24 cellular contexts compared by ENCODE assay signal in the genomic region with DNA sequence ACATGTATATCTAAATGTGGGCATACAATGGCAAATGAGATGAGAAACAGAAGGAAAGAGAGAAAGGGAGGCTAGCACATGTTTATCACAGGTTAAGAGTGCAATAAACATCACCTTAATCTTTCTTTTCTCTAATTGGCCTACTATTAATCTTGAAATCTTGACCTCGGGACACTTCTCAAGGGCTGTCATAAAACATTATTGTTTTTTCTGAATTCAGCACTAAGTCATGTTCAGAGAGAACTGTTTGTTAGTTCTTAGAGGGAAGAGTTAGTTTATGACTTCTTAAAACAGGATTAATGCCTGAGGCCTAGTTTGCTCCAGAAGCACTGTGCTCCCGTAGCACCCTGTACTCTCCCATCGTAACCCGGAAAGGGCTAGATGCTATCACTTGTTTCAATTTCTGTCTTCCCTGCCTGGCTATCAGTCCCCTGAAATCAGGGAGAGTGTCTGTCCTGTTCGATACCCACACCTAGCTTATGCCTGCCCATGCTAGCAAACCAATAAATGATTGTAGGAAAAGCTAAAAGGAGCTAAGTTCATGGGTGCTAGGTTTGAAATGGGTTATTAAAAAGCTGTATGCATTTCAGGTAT.
"Had no signal": no experiment of that assay in that cellular context is flagged by ENCODE, and none has a peak within 500 bp of the region (broad histone marks: within the 10 kb centered on the region; RNA-seq: fewer than 3 reads in every experiment).

No MANE protein-coding gene starts in this region.

- DNase-seq: activated CD4-positive, alpha-beta T cell treated with anti-CD3 and anti-CD28 coated beads, Interleukin-2, amount 10 ng/mL, durations not matched to agents 24 days and 14 days; activated CD4-positive, CD25-positive, alpha-beta regulatory T cell; activated CD8-positive, alpha-beta memory T cell treated with anti-CD3 and anti-CD28 coated beads for 24 hours; activated CD8-positive, alpha-beta memory T cell treated with anti-CD3 and anti-CD28 coated beads, Interleukin-2, amount 50 U/mL, for 48 hours; activated effector memory CD4-positive, alpha-beta T cell treated with anti-CD3 and anti-CD28 coated beads, Interleukin-2, amount 50 U/mL, for 16 hours; activated naive CD4-positive, alpha-beta T cell treated with anti-CD3 and anti-CD28 coated beads, Interleukin-2, amount 50 U/mL, for 16 hours; activated T-cell treated with anti-CD3 and anti-CD28 coated beads, Interleukin-2, amount 50 U/mL, for 72 hours; adrenal gland; cerebellar nuclear complex; cortex of kidney; effector CD4-positive, alpha-beta T cell; esophagus squamous epithelium; hippocampal formation; left cardiac atrium; mesendoderm; natural killer cell; nucleus accumbens; stimulated activated CD4-positive, alpha-beta T cell treated with anti-CD3 and anti-CD28 coated beads, Interleukin-2, amount 100 ng/mL, for 24 hours; stimulated activated naive CD4-positive, alpha-beta T cell treated with Interleukin-2 at 50 U/mL for 16 hours; trophoblast cell had no signal

- H3K36me3 Mint-ChIP-seq: natural killer cell had no signal

- H3K9me3 ChIP-seq: adrenal gland, breast epithelium, esophagus squamous epithelium had no signal

- ATAC-seq: activated T-cell treated with anti-CD3 and anti-CD28 coated beads, Interleukin-2, amount 50 U/mL, for 72 hours; left cardiac atrium; natural killer cell had no signal

- H3K9me3 Mint-ChIP-seq: activated T-cell treated with anti-CD3 and anti-CD28 coated beads, Interleukin-2, amount 50 U/mL, for 72 hours; natural killer cell had no signal

- H3K27me3 ChIP-seq: adrenal gland, breast epithelium, esophagus squamous epithelium had no signal

- H3K4me3 ChIP-seq: adrenal gland, breast epithelium, esophagus squamous epithelium had no signal

- FAIRE-seq: astrocyte, endothelial cell of umbilical vein, islet of Langerhans had no signal

- H3K4me1 ChIP-seq: breast epithelium, esophagus squamous epithelium had no signal

- H3K27ac ChIP-seq: adrenal gland had no signal

- H3K27ac Mint-ChIP-seq: activated CD4-positive, alpha-beta T cell treated with anti-CD3 and anti-CD28 coated beads, Interleukin-2, amount 10 ng/mL, durations not matched to agents 24 days and 14 days; activated T-cell treated with anti-CD3 and anti-CD28 coated beads, Interleukin-2, amount 50 U/mL, for 72 hours; natural killer cell had no signal

- H3K4me1 Mint-ChIP-seq: natural killer cell had no signal

- H3K27me3 Mint-ChIP-seq: activated CD4-positive, alpha-beta T cell treated with anti-CD3 and anti-CD28 coated beads, Interleukin-2, amount 10 ng/mL, durations not matched to agents 24 days and 14 days had no signal

- H3K36me3 ChIP-seq: adrenal gland, breast epithelium, esophagus squamous epithelium had no signal

- H3K4me3 Mint-ChIP-seq: activated CD4-positive, alpha-beta T cell treated with anti-CD3 and anti-CD28 coated beads, Interleukin-2, amount 10 ng/mL, durations not matched to agents 24 days and 14 days; activated T-cell treated with anti-CD3 and anti-CD28 coated beads, Interleukin-2, amount 50 U/mL, for 72 hours; natural killer cell had no signal
